Comparison of ENCODE assay signal across 2 cellular contexts in the genomic region with DNA sequence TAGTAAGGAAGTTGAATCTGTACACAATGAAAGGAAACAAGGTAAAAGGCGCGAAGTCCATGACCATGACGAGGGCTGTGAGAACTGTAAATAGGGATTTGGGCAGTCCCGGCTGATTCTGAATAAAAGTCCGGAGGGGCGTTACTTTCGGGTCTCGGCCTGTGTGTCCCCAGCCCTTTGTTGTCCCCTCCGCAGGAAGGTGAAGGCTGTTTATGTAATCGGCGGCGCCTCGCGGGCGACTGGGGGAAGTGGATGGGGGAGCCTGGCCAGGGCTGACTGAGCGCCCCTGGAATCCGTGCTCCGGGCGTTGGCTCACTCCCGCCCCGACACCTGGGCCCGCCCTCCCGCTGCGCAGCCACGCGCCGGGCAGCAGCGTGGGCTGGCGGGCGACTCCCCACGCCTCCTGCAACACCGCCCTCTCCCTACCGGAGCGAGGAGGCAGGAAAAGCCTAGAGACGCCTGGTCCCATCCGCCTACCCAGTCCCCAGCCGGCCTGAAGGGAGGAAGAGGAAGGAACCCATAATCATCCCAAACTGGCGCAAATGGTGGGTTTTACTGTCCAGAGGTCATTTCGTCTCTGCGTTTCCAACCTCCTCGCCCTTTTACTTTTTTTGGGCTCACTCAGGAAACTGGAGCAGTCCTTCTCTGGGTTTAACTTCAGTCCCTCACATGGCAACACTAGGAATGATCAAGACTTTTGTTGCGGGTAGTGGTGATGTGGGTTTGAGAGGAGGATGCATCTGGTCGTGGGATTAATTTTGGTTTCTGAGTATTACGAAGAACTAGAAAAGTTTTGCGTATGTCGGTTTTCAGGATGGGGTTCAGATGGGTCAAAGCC.
TF ChIP-seq lines count a peak whose summit lies in the region.

No MANE protein-coding gene starts in this region.

TF ChIP-seq in SK-N-SH, 30 proteins besides CTCF, POLR2A, EP300 and RAD21 (continued from another document):
- TF ChIP-seq, protein P1, sequence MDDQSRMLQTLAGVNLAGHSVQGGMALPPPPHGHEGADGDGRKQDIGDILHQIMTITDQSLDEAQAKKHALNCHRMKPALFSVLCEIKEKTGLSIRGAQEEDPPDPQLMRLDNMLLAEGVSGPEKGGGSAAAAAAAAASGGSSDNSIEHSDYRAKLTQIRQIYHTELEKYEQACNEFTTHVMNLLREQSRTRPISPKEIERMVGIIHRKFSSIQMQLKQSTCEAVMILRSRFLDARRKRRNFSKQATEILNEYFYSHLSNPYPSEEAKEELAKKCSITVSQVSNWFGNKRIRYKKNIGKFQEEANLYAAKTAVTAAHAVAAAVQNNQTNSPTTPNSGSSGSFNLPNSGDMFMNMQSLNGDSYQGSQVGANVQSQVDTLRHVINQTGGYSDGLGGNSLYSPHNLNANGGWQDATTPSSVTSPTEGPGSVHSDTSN (IDR thresholded peaks at IDR 0.05), result no peak

TF ChIP-seq in SK-N-SH treated with all-trans-retinoic acid at 6 μM for 48 hours, 23 proteins besides CTCF, POLR2A, EP300 and RAD21 (continued from another document):
- TF ChIP-seq, protein P2, sequence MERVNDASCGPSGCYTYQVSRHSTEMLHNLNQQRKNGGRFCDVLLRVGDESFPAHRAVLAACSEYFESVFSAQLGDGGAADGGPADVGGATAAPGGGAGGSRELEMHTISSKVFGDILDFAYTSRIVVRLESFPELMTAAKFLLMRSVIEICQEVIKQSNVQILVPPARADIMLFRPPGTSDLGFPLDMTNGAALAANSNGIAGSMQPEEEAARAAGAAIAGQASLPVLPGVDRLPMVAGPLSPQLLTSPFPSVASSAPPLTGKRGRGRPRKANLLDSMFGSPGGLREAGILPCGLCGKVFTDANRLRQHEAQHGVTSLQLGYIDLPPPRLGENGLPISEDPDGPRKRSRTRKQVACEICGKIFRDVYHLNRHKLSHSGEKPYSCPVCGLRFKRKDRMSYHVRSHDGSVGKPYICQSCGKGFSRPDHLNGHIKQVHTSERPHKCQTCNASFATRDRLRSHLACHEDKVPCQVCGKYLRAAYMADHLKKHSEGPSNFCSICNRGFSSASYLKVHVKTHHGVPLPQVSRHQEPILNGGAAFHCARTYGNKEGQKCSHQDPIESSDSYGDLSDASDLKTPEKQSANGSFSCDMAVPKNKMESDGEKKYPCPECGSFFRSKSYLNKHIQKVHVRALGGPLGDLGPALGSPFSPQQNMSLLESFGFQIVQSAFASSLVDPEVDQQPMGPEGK (CRISPR knock-in tag; IDR thresholded peaks at IDR 0.05; ENCODE audit: borderline replicate concordance), result no peak
- no peak for TF ChIP-seq ZC3H10 (CRISPR knock-in tag; IDR thresholded peaks at IDR 0.05)
